Comparison of ENCODE assay signal across 25 cellular contexts in genomic region chr15:85423256-85423655, GRCh38.
"Had no signal": no experiment of that assay in that cellular context is flagged by ENCODE, and none has a peak within 500 bp of the region (broad histone marks: within the 10 kb centered on the region; RNA-seq: fewer than 3 reads in every experiment).

No MANE protein-coding gene starts in this region.

- H3K9me3 ChIP-seq: gastrocnemius medialis, left lung, prostate gland, spleen, testis, vagina had no signal

- H3K36me3 ChIP-seq: brain microvascular endothelial cell, gastrocnemius medialis, left lung, prostate gland, spleen, vagina had no signal

- H3K4me1 ChIP-seq: prostate gland had no signal

- DNase-seq: activated CD4-positive, alpha-beta T cell treated with anti-CD3 and anti-CD28 coated beads, Interleukin-2, amount 50 U/mL, for 4 hours; activated CD8-positive, alpha-beta memory T cell treated with anti-CD3 and anti-CD28 coated beads for 24 hours; activated CD8-positive, alpha-beta memory T cell treated with anti-CD3 and anti-CD28 coated beads, Interleukin-2, amount 50 U/mL, for 4 hours; activated naive CD4-positive, alpha-beta T cell treated with Interleukin-2 at 50 U/mL for 16 hours; activated T-cell treated with anti-CD3 and anti-CD28 coated beads, Interleukin-2, amount 50 U/mL, for 48 hours; aorta; brain microvascular endothelial cell; caudate nucleus; dermis blood vessel endothelial cell; effector CD8-positive, alpha-beta T cell; gastrocnemius medialis; hippocampal formation; kidney glomerular epithelial cell; left lung; naive thymus-derived CD4-positive, alpha-beta T cell; spleen; stimulated activated CD4-positive, alpha-beta T cell treated with anti-CD3 and anti-CD28 coated beads, Interleukin-4, amount 100 ng/mL, for 1 hour; stimulated activated naive CD4-positive, alpha-beta T cell; T1000; testis had no signal

- H3K27me3 ChIP-seq: brain microvascular endothelial cell, gastrocnemius medialis, left lung, spleen, testis, vagina had no signal

- H3K27me3 Mint-ChIP-seq: naive thymus-derived CD4-positive, alpha-beta T cell; type B pancreatic cell had no signal

- H3K9me3 Mint-ChIP-seq: naive thymus-derived CD4-positive, alpha-beta T cell had no signal

- H3K36me3 Mint-ChIP-seq: WTC11 had no signal

- H3K27ac Mint-ChIP-seq: type B pancreatic cell, WTC11 had no signal

- H3K4me3 ChIP-seq: gastrocnemius medialis, left lung, lung, prostate gland, spleen, testis, vagina had no signal

- ATAC-seq: gastrocnemius medialis; left lung; naive thymus-derived CD4-positive, alpha-beta T cell; WTC11 had no signal

- H3K27ac ChIP-seq: brain microvascular endothelial cell, gastrocnemius medialis, left lung, prostate gland, spleen, testis, vagina had no signal

- H3K4me3 Mint-ChIP-seq: type B pancreatic cell, WTC11 had no signal
